ENCODE assay signal across 1 cellular context in the genomic region with DNA sequence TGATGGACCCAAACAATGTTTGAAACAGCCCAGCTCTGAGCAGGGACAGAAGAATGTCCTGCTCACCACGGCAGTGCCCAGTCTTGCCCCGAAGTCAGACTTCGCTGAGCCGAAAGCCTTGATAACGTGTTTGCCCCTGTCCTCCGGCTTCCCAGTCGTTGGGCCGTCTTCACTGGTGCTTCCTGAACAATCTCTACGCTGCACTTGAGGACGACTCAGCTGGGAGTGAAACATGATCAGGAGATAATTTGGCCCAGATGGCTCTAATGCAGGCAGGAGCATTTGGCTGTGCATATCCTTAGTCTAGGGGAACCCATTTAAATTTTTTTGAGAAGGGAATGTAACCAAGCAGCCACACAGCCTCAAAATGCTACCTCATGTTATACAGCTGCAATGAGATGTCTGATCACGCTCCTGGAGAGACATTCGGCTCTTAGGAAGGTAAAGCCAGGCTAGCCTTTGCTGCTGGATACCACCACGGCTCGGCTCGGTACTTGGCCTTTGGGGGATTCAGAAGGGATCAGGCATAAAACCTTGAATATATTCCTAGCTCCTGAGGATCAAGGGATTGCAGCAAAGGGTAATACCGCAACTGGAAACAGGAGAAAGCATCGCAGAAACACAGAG.
TF ChIP-seq lines count a peak whose summit lies in the region.

No MANE protein-coding gene starts in this region.

TF ChIP-seq in HepG2, 621 proteins besides CTCF, POLR2A, EP300 and RAD21 (continued from another document):
- TF ChIP-seq, protein P1, sequence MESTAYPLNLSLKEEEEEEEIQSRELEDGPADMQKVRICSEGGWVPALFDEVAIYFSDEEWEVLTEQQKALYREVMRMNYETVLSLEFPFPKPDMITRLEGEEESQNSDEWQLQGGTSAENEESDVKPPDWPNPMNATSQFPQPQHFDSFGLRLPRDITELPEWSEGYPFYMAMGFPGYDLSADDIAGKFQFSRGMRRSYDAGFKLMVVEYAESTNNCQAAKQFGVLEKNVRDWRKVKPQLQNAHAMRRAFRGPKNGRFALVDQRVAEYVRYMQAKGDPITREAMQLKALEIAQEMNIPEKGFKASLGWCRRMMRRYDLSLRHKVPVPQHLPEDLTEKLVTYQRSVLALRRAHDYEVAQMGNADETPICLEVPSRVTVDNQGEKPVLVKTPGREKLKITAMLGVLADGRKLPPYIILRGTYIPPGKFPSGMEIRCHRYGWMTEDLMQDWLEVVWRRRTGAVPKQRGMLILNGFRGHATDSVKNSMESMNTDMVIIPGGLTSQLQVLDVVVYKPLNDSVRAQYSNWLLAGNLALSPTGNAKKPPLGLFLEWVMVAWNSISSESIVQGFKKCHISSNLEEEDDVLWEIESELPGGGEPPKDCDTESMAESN (CRISPR knock-in tag; conservative IDR thresholded peaks at IDR 0.05) = no peak
- TF ChIP-seq GATAD2A (CRISPR knock-in tag; IDR thresholded peaks at IDR 0.05) (no peak), CBX2 (IDR thresholded peaks at IDR 0.05; ENCODE audit: low read depth, low read length) (no peak), CBX2 (CRISPR knock-in tag; IDR thresholded peaks at IDR 0.05; ENCODE audit: low read depth) (no peak), ZNF652 (CRISPR knock-in tag; IDR thresholded peaks at IDR 0.05; ENCODE audit: borderline replicate concordance, low read depth) (no peak), ZNF891 (CRISPR knock-in tag; IDR thresholded peaks at IDR 0.05) (no peak), ZMYM2 (CRISPR knock-in tag; IDR thresholded peaks at IDR 0.05) (no peak), ZNF367 (CRISPR knock-in tag; IDR thresholded peaks at IDR 0.05; ENCODE audit: borderline replicate concordance) (no peak)
- TF ChIP-seq, protein P2, sequence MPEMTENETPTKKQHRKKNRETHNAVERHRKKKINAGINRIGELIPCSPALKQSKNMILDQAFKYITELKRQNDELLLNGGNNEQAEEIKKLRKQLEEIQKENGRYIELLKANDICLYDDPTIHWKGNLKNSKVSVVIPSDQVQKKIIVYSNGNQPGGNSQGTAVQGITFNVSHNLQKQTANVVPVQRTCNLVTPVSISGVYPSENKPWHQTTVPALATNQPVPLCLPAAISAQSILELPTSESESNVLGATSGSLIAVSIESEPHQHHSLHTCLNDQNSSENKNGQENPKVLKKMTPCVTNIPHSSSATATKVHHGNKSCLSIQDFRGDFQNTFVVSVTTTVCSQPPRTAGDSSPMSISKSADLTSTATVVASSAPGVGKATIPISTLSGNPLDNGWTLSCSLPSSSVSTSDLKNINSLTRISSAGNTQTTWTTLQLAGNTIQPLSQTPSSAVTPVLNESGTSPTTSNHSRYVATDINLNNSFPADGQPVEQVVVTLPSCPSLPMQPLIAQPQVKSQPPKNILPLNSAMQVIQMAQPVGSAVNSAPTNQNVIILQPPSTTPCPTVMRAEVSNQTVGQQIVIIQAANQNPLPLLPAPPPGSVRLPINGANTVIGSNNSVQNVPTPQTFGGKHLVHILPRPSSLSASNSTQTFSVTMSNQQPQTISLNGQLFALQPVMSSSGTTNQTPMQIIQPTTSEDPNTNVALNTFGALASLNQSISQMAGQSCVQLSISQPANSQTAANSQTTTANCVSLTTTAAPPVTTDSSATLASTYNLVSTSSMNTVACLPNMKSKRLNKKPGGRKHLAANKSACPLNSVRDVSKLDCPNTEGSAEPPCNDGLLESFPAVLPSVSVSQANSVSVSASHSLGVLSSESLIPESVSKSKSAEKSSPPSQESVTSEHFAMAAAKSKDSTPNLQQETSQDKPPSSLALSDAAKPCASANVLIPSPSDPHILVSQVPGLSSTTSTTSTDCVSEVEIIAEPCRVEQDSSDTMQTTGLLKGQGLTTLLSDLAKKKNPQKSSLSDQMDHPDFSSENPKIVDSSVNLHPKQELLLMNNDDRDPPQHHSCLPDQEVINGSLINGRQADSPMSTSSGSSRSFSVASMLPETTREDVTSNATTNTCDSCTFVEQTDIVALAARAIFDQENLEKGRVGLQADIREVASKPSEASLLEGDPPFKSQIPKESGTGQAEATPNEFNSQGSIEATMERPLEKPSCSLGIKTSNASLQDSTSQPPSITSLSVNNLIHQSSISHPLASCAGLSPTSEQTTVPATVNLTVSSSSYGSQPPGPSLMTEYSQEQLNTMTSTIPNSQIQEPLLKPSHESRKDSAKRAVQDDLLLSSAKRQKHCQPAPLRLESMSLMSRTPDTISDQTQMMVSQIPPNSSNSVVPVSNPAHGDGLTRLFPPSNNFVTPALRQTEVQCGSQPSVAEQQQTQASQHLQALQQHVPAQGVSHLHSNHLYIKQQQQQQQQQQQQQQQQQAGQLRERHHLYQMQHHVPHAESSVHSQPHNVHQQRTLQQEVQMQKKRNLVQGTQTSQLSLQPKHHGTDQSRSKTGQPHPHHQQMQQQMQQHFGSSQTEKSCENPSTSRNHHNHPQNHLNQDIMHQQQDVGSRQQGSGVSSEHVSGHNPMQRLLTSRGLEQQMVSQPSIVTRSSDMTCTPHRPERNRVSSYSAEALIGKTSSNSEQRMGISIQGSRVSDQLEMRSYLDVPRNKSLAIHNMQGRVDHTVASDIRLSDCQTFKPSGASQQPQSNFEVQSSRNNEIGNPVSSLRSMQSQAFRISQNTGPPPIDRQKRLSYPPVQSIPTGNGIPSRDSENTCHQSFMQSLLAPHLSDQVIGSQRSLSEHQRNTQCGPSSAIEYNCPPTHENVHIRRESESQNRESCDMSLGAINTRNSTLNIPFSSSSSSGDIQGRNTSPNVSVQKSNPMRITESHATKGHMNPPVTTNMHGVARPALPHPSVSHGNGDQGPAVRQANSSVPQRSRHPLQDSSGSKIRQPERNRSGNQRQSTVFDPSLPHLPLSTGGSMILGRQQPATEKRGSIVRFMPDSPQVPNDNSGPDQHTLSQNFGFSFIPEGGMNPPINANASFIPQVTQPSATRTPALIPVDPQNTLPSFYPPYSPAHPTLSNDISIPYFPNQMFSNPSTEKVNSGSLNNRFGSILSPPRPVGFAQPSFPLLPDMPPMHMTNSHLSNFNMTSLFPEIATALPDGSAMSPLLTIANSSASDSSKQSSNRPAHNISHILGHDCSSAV (CRISPR knock-in tag; IDR thresholded peaks at IDR 0.05; ENCODE audit: borderline replicate concordance) = no peak
TF ChIP-seq in HepG2: peak in this region for 0.
